14 cellular contexts compared by ENCODE assay signal in genomic region chr5:143646961-143647360, GRCh38.
"Had no signal": no experiment of that assay in that cellular context is flagged by ENCODE, and none has a peak within 500 bp of the region (broad histone marks: within the 10 kb centered on the region; RNA-seq: fewer than 3 reads in every experiment).

No MANE protein-coding gene starts in this region.

- H3K27ac Mint-ChIP-seq: activated CD4-positive, alpha-beta T cell treated with anti-CD3 and anti-CD28 coated beads, Interleukin-2, amount 10 ng/mL, durations not matched to agents 24 days and 14 days; activated naive CD8-positive, alpha-beta T cell treated with anti-CD3 and anti-CD28 coated beads, Interleukin-2, amount 50 U/mL, for 24 hours; WTC11 had no signal

- H3K27me3 Mint-ChIP-seq: activated CD4-positive, alpha-beta T cell treated with anti-CD3 and anti-CD28 coated beads, Interleukin-2, amount 10 ng/mL, durations not matched to agents 24 days and 14 days; activated naive CD8-positive, alpha-beta T cell treated with anti-CD3 and anti-CD28 coated beads, Interleukin-2, amount 50 U/mL, for 24 hours had no signal

- H3K4me3 Mint-ChIP-seq: activated CD4-positive, alpha-beta T cell treated with anti-CD3 and anti-CD28 coated beads, Interleukin-2, amount 10 ng/mL, durations not matched to agents 24 days and 14 days; activated naive CD8-positive, alpha-beta T cell treated with anti-CD3 and anti-CD28 coated beads, Interleukin-2, amount 50 U/mL, for 24 hours; neural crest cell; WTC11 had no signal

- ATAC-seq: activated naive CD8-positive, alpha-beta T cell treated with anti-CD3 and anti-CD28 coated beads, Interleukin-2, amount 50 U/mL, for 24 hours; stimulated activated naive CD8-positive, alpha-beta T cell treated with anti-CD3 and anti-CD28 coated beads, Interleukin-15, Interleukin-2, amounts not matched to agents 100 U/mL and 50 U/mL, for 24 hours; WTC11 had no signal

- H3K36me3 Mint-ChIP-seq: WTC11 had no signal

- H3K4me3 ChIP-seq: ascending aorta, esophagus squamous epithelium, left ventricle myocardium inferior, uterus had no signal

- H3K4me1 ChIP-seq: ascending aorta, uterus had no signal

- H3K36me3 ChIP-seq: ascending aorta, esophagus squamous epithelium, left ventricle myocardium inferior, uterus had no signal

- H3K27ac ChIP-seq: ascending aorta, esophagus squamous epithelium, left ventricle myocardium inferior, uterus had no signal

- DNase-seq: activated CD4-positive, alpha-beta T cell treated with anti-CD3 and anti-CD28 coated beads, Interleukin-2, amount 10 ng/mL, durations not matched to agents 24 days and 14 days; activated CD8-positive, alpha-beta memory T cell treated with anti-CD3 and anti-CD28 coated beads for 24 hours; activated naive CD4-positive, alpha-beta T cell treated with Interleukin-2 at 50 U/mL for 16 hours; activated naive CD8-positive, alpha-beta T cell treated with anti-CD3 and anti-CD28 coated beads, Interleukin-2, amount 50 U/mL, for 24 hours; esophagus squamous epithelium; foreskin fibroblast; left ventricle myocardium inferior; mesendoderm; stimulated activated CD4-positive, alpha-beta T cell treated with anti-CD3 and anti-CD28 coated beads, Interleukin-12 subunit alpha, Interleukin-12 subunit beta, amount 100 ng/mL, for 4 hours; stimulated activated naive CD8-positive, alpha-beta T cell treated with anti-CD3 and anti-CD28 coated beads, Interleukin-15, Interleukin-2, amounts not matched to agents 100 U/mL and 50 U/mL, for 24 hours; uterus had no signal

- H3K4me1 Mint-ChIP-seq: activated CD4-positive, alpha-beta T cell treated with anti-CD3 and anti-CD28 coated beads, Interleukin-2, amount 10 ng/mL, durations not matched to agents 24 days and 14 days; neural crest cell had no signal

- H3K9me3 ChIP-seq: ascending aorta, esophagus squamous epithelium, left ventricle myocardium inferior, uterus had no signal

- H3K9me3 Mint-ChIP-seq: activated CD4-positive, alpha-beta T cell treated with anti-CD3 and anti-CD28 coated beads, Interleukin-2, amount 10 ng/mL, durations not matched to agents 24 days and 14 days; activated naive CD8-positive, alpha-beta T cell treated with anti-CD3 and anti-CD28 coated beads, Interleukin-2, amount 50 U/mL, for 24 hours; neural crest cell; WTC11 had no signal

- H3K27me3 ChIP-seq: ascending aorta, esophagus squamous epithelium, uterus had no signal
